ENCODE assay signal across 15 cellular contexts in the genomic region with DNA sequence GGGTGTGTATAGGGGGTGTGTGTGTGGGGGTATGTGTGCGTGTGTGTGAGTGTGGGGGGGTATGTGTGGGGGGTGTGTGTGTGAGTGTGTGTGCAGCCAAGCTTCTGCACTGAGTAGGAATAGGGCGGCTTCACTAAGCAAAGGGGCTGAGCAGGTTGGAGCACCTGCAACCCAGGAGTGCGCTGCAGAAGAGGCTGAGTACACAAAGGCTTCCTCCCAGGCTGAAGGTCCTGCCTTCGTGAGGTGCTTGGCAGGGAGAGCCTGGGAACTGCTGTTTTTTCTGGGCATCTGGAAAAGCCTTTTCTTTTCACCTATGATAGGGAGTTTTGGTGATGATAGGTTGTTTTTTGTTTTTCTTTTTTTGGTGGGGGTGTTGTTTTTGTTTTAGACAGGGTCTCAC. TPM values are rescaled to one million over a fixed set of nuclear protein-coding genes. Genes with fewer than 3 reads are reported as not detected.
DNase-seq lines count a peak whose midpoint lies in the region; ATAC-seq lines count a peak whose summit lies in the region.
"Had no signal": no experiment of that assay in that cellular context is flagged by ENCODE, and none has a peak within 500 bp of the region (broad histone marks: within the 10 kb centered on the region; RNA-seq: fewer than 3 reads in every experiment).

No MANE protein-coding gene starts in this region.

- intact Hi-C loops in left colon (cut with DNase I, micrococcal nuclease) = no loop called here

- in situ Hi-C loops in ACHN (cut with HindIII; ENCODE audit: low pct_ligation_motif_present, low pct_unique_long_range_greater_than_20kb, low sequenced_read_pairs) = no loop called here

- peak; percentile 31 for ATAC-seq in left colon

- peak; percentile 31 for DNase-seq in NCI-H2196 (lab: John Stamatoyannopoulos, UW; ENCODE audit: unreplicated experiment)
- no peak for DNase-seq in NCI-H2196 treated with DMSO at 0.1 percent for 48 hours (lab: John Stamatoyannopoulos, UW; ENCODE audit: unreplicated experiment)
- peak; percentile 86 for DNase-seq in DMS79 treated with DMSO at 0.1 percent for 48 hours (lab: John Stamatoyannopoulos, UW)
- peak; percentile 67 for DNase-seq in NCI-H345 (lab: John Stamatoyannopoulos, UW)
- no peak for DNase-seq in left colon
- DNase-seq in activated CD4-positive, CD25-positive, alpha-beta regulatory T cell treated with anti-CD3 and anti-CD28 coated beads, Interleukin-2, amount 50 U/mL, for 72 hours = no peak
- DNase-seq in NCI-H187 (lab: John Stamatoyannopoulos, UW) = no peak
- DNase-seq in ACHN = no peak
- DNase-seq: CD4-positive, alpha-beta T cell; H9; NCI-H1092; NCI-H1930; NCI-H524 treated with DMSO at 0.1 percent for 48 hours; Peyer's patch; SIG-M5 had no signal

RNA-seq across cellular contexts. Expression of gene NUDT14, which starts 6.0 kb away (rescaled TPM):
- 10 to 100 TPM; 45.6 to 56.8 TPM for total RNA-seq in left colon

RNA-seq across cellular contexts. Expression of gene JAG2, which starts 18.5 kb away (rescaled TPM):
- total RNA-seq in left colon = 10 to 100 TPM in 1 of 2 donors, 1 to 10 TPM in 1; 7.6 to 11.9 TPM

Comparison
In these comparisons a context has a peak if more than half of its experiments do, and no peak if none do; other contexts are left out.
1. DNase-seq: peak in NCI-H2196 (single experiment), DMS79 treated with DMSO at 0.1 percent for 48 hours (single experiment) and NCI-H345 (single experiment); none in NCI-H2196 treated with DMSO at 0.1 percent for 48 hours (single experiment), left colon (0 of 2), activated CD4-positive, CD25-positive, alpha-beta regulatory T cell treated with anti-CD3 and anti-CD28 coated beads, Interleukin-2, amount 50 U/mL, for 72 hours (single experiment), NCI-H187 (0 of 2) and ACHN (single experiment).